Comparison of ENCODE assay signal across 12 cellular contexts in genomic region chr10:97861351-97861750, GRCh38. TPM values are rescaled to one million over a fixed set of nuclear protein-coding genes. Genes with fewer than 3 reads are reported as not detected.
DNase-seq lines count a peak whose midpoint lies in the region; ATAC-seq and TF ChIP-seq lines count a peak whose summit lies in the region.
"Had no signal": no experiment of that assay in that cellular context is flagged by ENCODE, and none has a peak within 500 bp of the region (broad histone marks: within the 10 kb centered on the region; RNA-seq: fewer than 3 reads in every experiment).

No MANE protein-coding gene starts in this region.

- H3K9me3 Mint-ChIP-seq in activated T-cell treated with anti-CD3 and anti-CD28 coated beads, Interleukin-2, amount 50 U/mL, for 4 hours: no peaks in the 10 kb centered on the region
- no peaks in the 10 kb centered on the region for H3K9me3 Mint-ChIP-seq in stimulated activated effector memory CD8-positive, alpha-beta T cell treated with anti-CD3 and anti-CD28 coated beads, Interleukin-12 subunit alpha, Interleukin-12 subunit beta, amount 100 ng/mL, for 72 hours
- H3K9me3 Mint-ChIP-seq: CD8-positive, alpha-beta T cell; T-helper 1 cell treated with Interleukin-12 subunit alpha and Interleukin-12 subunit beta and Interleukin-4 antibody, amounts not matched to agents 30 μg/mL and 1 μg/mL, for 36 hours had no signal

- no peaks in the 10 kb centered on the region for H3K27me3 Mint-ChIP-seq in activated T-cell treated with anti-CD3 and anti-CD28 coated beads, Interleukin-2, amount 50 U/mL, for 4 hours (ENCODE audit: low read depth)
- H3K27me3 Mint-ChIP-seq: activated naive CD8-positive, alpha-beta T cell had no signal

- H3K4me3 Mint-ChIP-seq in activated T-cell treated with anti-CD3 and anti-CD28 coated beads, Interleukin-2, amount 50 U/mL, for 4 hours: no peak overlapping the region
- no peak overlapping the region for H3K4me3 Mint-ChIP-seq in stimulated activated effector memory CD8-positive, alpha-beta T cell treated with anti-CD3 and anti-CD28 coated beads, Interleukin-12 subunit alpha, Interleukin-12 subunit beta, amount 100 ng/mL, for 72 hours
- H3K4me3 Mint-ChIP-seq: activated naive CD8-positive, alpha-beta T cell; CD8-positive, alpha-beta T cell; T-helper 1 cell treated with Interleukin-12 subunit alpha and Interleukin-12 subunit beta and Interleukin-4 antibody, amounts not matched to agents 30 μg/mL and 1 μg/mL, for 36 hours had no signal

- DNase-seq in activated T-cell treated with anti-CD3 and anti-CD28 coated beads, Interleukin-2, amount 50 U/mL, for 4 hours: no peak
- no peak for DNase-seq in activated T-cell treated with anti-CD3 and anti-CD28 coated beads for 4 hours
- peak; percentile 98 for DNase-seq in RPMI7951 (ENCODE audit: low read depth)
- DNase-seq in foreskin fibroblast: peak; percentile 75 to 89
- no peak for DNase-seq in stimulated activated effector memory CD8-positive, alpha-beta T cell treated with anti-CD3 and anti-CD28 coated beads, Interleukin-12 subunit alpha, Interleukin-12 subunit beta, amount 100 ng/mL, for 72 hours (ENCODE audit: low spot score in 2 of 2)
- no peak for DNase-seq in NAMALWA (ENCODE audit: low spot score)
- DNase-seq: CD8-positive, alpha-beta T cell; stimulated activated CD4-positive, alpha-beta T cell treated with anti-CD3 and anti-CD28 coated beads, Interleukin-2, amount 100 ng/mL, for 48 hours had no signal

- peaks cover 16% of the 10 kb centered on the region for H3K4me1 Mint-ChIP-seq in activated T-cell treated with anti-CD3 and anti-CD28 coated beads, Interleukin-2, amount 50 U/mL, for 4 hours (ENCODE audit: low read depth)
- H3K4me1 Mint-ChIP-seq in stimulated activated effector memory CD8-positive, alpha-beta T cell treated with anti-CD3 and anti-CD28 coated beads, Interleukin-12 subunit alpha, Interleukin-12 subunit beta, amount 100 ng/mL, for 72 hours: peaks cover 23% of the 10 kb centered on the region

- ATAC-seq in activated T-cell treated with anti-CD3 and anti-CD28 coated beads, Interleukin-2, amount 50 U/mL, for 4 hours: peak; percentile 52 to 63
- ATAC-seq in stimulated activated effector memory CD8-positive, alpha-beta T cell treated with anti-CD3 and anti-CD28 coated beads, Interleukin-12 subunit alpha, Interleukin-12 subunit beta, amount 100 ng/mL, for 72 hours: peak; percentile 79
- ATAC-seq in GM21619 (IDR thresholded peaks at IDR 0.05; ENCODE audit: unreplicated experiment): no peak
- no peak for ATAC-seq in HG02623 (IDR thresholded peaks at IDR 0.05; ENCODE audit: unreplicated experiment)
- ATAC-seq: CD8-positive, alpha-beta T cell had no signal

- H3K27ac Mint-ChIP-seq in stimulated activated effector memory CD8-positive, alpha-beta T cell treated with anti-CD3 and anti-CD28 coated beads, Interleukin-12 subunit alpha, Interleukin-12 subunit beta, amount 100 ng/mL, for 72 hours: peak overlapping the region; percentile 67
- H3K27ac Mint-ChIP-seq: activated naive CD8-positive, alpha-beta T cell; CD8-positive, alpha-beta T cell; T-helper 1 cell treated with Interleukin-12 subunit alpha and Interleukin-12 subunit beta and Interleukin-4 antibody, amounts not matched to agents 30 μg/mL and 1 μg/mL, for 36 hours had no signal

- TF ChIP-seq CTCF in foreskin fibroblast (IDR thresholded peaks at IDR 0.05; ENCODE audit: low read depth, low read length): no peak

- no peak overlapping the region for H3K4me3 ChIP-seq in foreskin fibroblast (ENCODE audit: low read depth in 1 of 2, low read length in 2 of 2)

- H3K36me3 Mint-ChIP-seq in activated T-cell treated with anti-CD3 and anti-CD28 coated beads, Interleukin-2, amount 50 U/mL, for 4 hours (ENCODE audit: insufficient read depth): peaks cover 18% of the 10 kb centered on the region
- H3K36me3 Mint-ChIP-seq in stimulated activated effector memory CD8-positive, alpha-beta T cell treated with anti-CD3 and anti-CD28 coated beads, Interleukin-12 subunit alpha, Interleukin-12 subunit beta, amount 100 ng/mL, for 72 hours: peaks cover 9% of the 10 kb centered on the region

RNA-seq across cellular contexts. Expression of gene GOLGA7B, which starts 11.7 kb away (rescaled TPM):
- under 1 TPM; 0.28 to 0.32 (median 0.30) TPM for total RNA-seq in activated T-cell treated with anti-CD3 and anti-CD28 coated beads, Interleukin-2, amount 50 U/mL, for 4 hours
- total RNA-seq in RPMI7951 (2014; rRNA removed; shearing (Covaris generic)): 2.9 and 3.1 TPM in 2 replicates

Comparison
In these comparisons a context has a peak if more than half of its experiments do, and no peak if none do; other contexts are left out.
1. ATAC-seq: peak in activated T-cell treated with anti-CD3 and anti-CD28 coated beads, Interleukin-2, amount 50 U/mL, for 4 hours (2 of 2) and stimulated activated effector memory CD8-positive, alpha-beta T cell treated with anti-CD3 and anti-CD28 coated beads, Interleukin-12 subunit alpha, Interleukin-12 subunit beta, amount 100 ng/mL, for 72 hours (single experiment); none in GM21619 (single experiment) and HG02623 (single experiment).
2. DNase-seq: peak in RPMI7951 (single experiment) and foreskin fibroblast (2 of 2); none in activated T-cell treated with anti-CD3 and anti-CD28 coated beads, Interleukin-2, amount 50 U/mL, for 4 hours (single experiment), activated T-cell treated with anti-CD3 and anti-CD28 coated beads for 4 hours (single experiment), stimulated activated effector memory CD8-positive, alpha-beta T cell treated with anti-CD3 and anti-CD28 coated beads, Interleukin-12 subunit alpha, Interleukin-12 subunit beta, amount 100 ng/mL, for 72 hours (0 of 2) and NAMALWA (single experiment).